14 cellular contexts compared by ENCODE assay signal in the genomic region with DNA sequence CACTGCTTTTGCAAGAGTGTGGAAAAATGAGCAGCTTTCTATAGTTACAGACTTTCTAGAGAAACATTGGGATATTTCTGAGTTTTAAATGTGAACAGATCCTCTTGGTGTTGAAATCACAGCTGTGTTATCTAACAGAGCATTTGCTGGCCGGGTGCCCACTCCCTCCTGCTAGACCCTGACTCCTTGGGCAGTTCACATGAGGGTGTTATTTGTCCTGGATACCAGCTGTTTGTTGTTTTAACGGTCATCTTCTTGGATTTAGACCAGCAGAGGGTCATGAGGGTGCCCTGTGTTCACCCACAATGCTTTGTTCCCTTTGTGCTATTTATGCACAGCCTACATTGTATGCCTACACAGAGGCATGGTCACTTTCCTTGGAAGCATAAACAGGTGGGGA.
DNase-seq lines count a peak whose midpoint lies in the region; ATAC-seq, FAIRE-seq and TF ChIP-seq lines count a peak whose summit lies in the region.
"Had no signal": no experiment of that assay in that cellular context is flagged by ENCODE, and none has a peak within 500 bp of the region (broad histone marks: within the 10 kb centered on the region; RNA-seq: fewer than 3 reads in every experiment).

No MANE protein-coding gene starts in this region.

- H3K27me3 ChIP-seq in cardiac muscle cell: no peaks in the 10 kb centered on the region
- H3K27me3 ChIP-seq: suprapubic skin had no signal

- DNase-seq in H54 (ENCODE audit: insufficient read length, low spot score) (peak; percentile 7), amniotic epithelial cell (ENCODE audit: low read depth) (peak; percentile 75), cardiac muscle cell (ENCODE audit: low read depth in 1 of 2, low spot score in 1 of 2) (peak; percentile 60 to 90), sciatic nerve (ENCODE audit: low spot score) (peak; percentile 86), SKM-1 treated with dmso at 0.1 percent for 144 hours (lab: John Stamatoyannopoulos, UW; ENCODE audit: unreplicated experiment) (no peak), C1 segment of cervical spinal cord (lab: John Stamatoyannopoulos, UW) (no peak), LoVo (ENCODE audit: low spot score) (no peak)
- DNase-seq: activated naive CD8-positive, alpha-beta T cell treated with anti-CD3 and anti-CD28 coated beads, Interleukin-2, amount 10 ng/mL, durations not matched to agents 7 days and 5 days; Caco-2 had no signal

- intact Hi-C loops in sciatic nerve (cut with DNase I): no loop called here

- H3K27ac ChIP-seq in cardiac muscle cell: no peak overlapping the region
- H3K27ac ChIP-seq: suprapubic skin had no signal

- H3K4me3 ChIP-seq in cardiac muscle cell: no peak overlapping the region
- H3K4me3 ChIP-seq: GM23338, suprapubic skin had no signal

- TF ChIP-seq CTCF in cardiac muscle cell (IDR thresholded peaks at IDR 0.05; ENCODE audit: low read depth, low read length): no peak

- peak; percentile 97 for ATAC-seq in sciatic nerve
- no peak for ATAC-seq in HG03135 (IDR thresholded peaks at IDR 0.05; ENCODE audit: unreplicated experiment)
- ATAC-seq: GM23338 had no signal

- H3K36me3 ChIP-seq in cardiac muscle cell: no peaks in the 10 kb centered on the region
- H3K36me3 ChIP-seq: suprapubic skin had no signal

- no peak for TF ChIP-seq POLR2A in H54 (IDR thresholded peaks at IDR 0.05; ENCODE audit: low read depth, low read length)

- H3K4me1 ChIP-seq in cardiac muscle cell (ENCODE audit: low read depth): peaks cover 13% of the 10 kb centered on the region
- H3K4me1 ChIP-seq: Caco-2, suprapubic skin had no signal

- FAIRE-seq in H54 (lab: Jason Lieb, UNC): no peak
- FAIRE-seq: RCC 7860, TTC549 had no signal

- H3K9me3 ChIP-seq in cardiac muscle cell (ENCODE audit: low read depth): no peaks in the 10 kb centered on the region
- H3K9me3 ChIP-seq: suprapubic skin had no signal

Comparison
In these comparisons a context has a peak if more than half of its experiments do, and no peak if none do; other contexts are left out.
1. DNase-seq: peak in H54 (single experiment), amniotic epithelial cell (single experiment), cardiac muscle cell (2 of 2) and sciatic nerve (single experiment); none in SKM-1 treated with dmso at 0.1 percent for 144 hours (single experiment), C1 segment of cervical spinal cord (0 of 14) and LoVo (single experiment).